In the genomic region with DNA sequence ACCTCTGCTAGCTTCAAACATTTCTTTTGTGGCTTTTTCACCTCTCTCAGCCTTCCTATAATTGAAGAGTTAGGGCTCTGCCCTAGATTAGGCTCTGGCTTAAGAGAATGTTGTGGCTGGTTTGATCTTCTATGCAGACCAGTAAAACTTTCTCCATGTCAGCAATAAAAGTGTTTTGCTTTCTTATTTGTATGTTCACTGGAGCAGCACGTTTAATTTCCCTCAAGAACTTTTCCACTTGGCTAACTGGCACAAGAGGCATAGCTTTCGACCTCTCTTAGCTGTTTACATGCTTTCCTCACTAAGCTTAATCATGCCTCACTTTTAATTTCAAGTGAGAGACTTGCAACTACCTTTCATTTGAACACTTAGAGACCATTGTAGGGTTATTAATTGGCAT, we compare ENCODE assay signal across 30 cellular contexts.
"Had no signal": no experiment of that assay in that cellular context is flagged by ENCODE, and none has a peak within 500 bp of the region (broad histone marks: within the 10 kb centered on the region; RNA-seq: fewer than 3 reads in every experiment).

No MANE protein-coding gene starts in this region.

- H3K4me1 ChIP-seq: ascending aorta had no signal

- H3K27me3 ChIP-seq: ascending aorta had no signal

- H3K9me3 ChIP-seq: ascending aorta had no signal

- H3K4me1 Mint-ChIP-seq: activated CD4-positive, alpha-beta T cell treated with anti-CD3 and anti-CD28 coated beads, Interleukin-2, amount 10 ng/mL, durations not matched to agents 7 days and 5 days; activated naive CD8-positive, alpha-beta T cell treated with anti-CD3 and anti-CD28 coated beads, Interleukin-2, amount 50 U/mL, for 24 hours; brain had no signal

- H3K36me3 Mint-ChIP-seq: activated CD4-positive, alpha-beta memory T cell treated with anti-CD3 and anti-CD28 coated beads for 36 hours; activated naive CD4-positive, alpha-beta T cell treated with anti-CD3 and anti-CD28 coated beads, Interleukin-2, amount 50 U/mL, for 72 hours had no signal

- H3K36me3 ChIP-seq: ascending aorta had no signal

- H3K27me3 Mint-ChIP-seq: activated CD4-positive, alpha-beta memory T cell treated with anti-CD3 and anti-CD28 coated beads for 36 hours; activated CD4-positive, alpha-beta T cell treated with anti-CD3 and anti-CD28 coated beads, Interleukin-2, amount 10 ng/mL, durations not matched to agents 7 days and 5 days; activated naive CD8-positive, alpha-beta T cell treated with anti-CD3 and anti-CD28 coated beads, Interleukin-2, amount 50 U/mL, for 24 hours; brain had no signal

- H3K27ac Mint-ChIP-seq: activated CD4-positive, alpha-beta memory T cell treated with anti-CD3 and anti-CD28 coated beads for 36 hours; activated CD4-positive, alpha-beta T cell treated with anti-CD3 and anti-CD28 coated beads, Interleukin-2, amount 10 ng/mL, durations not matched to agents 7 days and 5 days; activated naive CD4-positive, alpha-beta T cell treated with anti-CD3 and anti-CD28 coated beads, Interleukin-2, amount 50 U/mL, for 72 hours; activated naive CD8-positive, alpha-beta T cell treated with anti-CD3 and anti-CD28 coated beads, Interleukin-2, amount 50 U/mL, for 24 hours; brain had no signal

- H3K4me3 Mint-ChIP-seq: activated CD4-positive, alpha-beta memory T cell treated with anti-CD3 and anti-CD28 coated beads for 36 hours; activated CD4-positive, alpha-beta T cell treated with anti-CD3 and anti-CD28 coated beads, Interleukin-2, amount 10 ng/mL, durations not matched to agents 7 days and 5 days; activated naive CD8-positive, alpha-beta T cell treated with anti-CD3 and anti-CD28 coated beads, Interleukin-2, amount 50 U/mL, for 24 hours; activated T-cell treated with anti-CD3 and anti-CD28 coated beads, Interleukin-2, amount 50 U/mL, for 4 hours; brain had no signal

- DNase-seq: activated CD4-positive, alpha-beta memory T cell treated with anti-CD3 and anti-CD28 coated beads for 36 hours; activated CD4-positive, alpha-beta T cell treated with anti-CD3 and anti-CD28 coated beads, Interleukin-2, amount 10 ng/mL, durations not matched to agents 7 days and 5 days; activated CD4-positive, CD25-positive, alpha-beta regulatory T cell; activated CD8-positive, alpha-beta memory T cell treated with anti-CD3 and anti-CD28 coated beads for 24 hours; activated effector memory CD4-positive, alpha-beta T cell treated with anti-CD3 and anti-CD28 coated beads, Interleukin-2, amount 50 U/mL, for 16 hours; activated naive CD4-positive, alpha-beta T cell treated with Interleukin-2 at 50 U/mL for 16 hours; activated naive CD8-positive, alpha-beta T cell treated with anti-CD3 and anti-CD28 coated beads, Interleukin-2, amount 50 U/mL, for 24 hours; activated T-cell treated with anti-CD3 and anti-CD28 coated beads, Interleukin-2, amount 50 U/mL, for 4 hours; amniotic stem cell; KG1; NCI-H1092; NCI-H1417; NCI-H1694; NCI-H2029; NCI-H2107; NCI-H2171 treated with DMSO at 0.1 percent for 48 hours; NCI-H345; NCI-H510A; NCI-H526 treated with DMSO at 0.1 percent for 48 hours; NK-92 treated with Interleukin-12 subunit alpha and Interleukin-12 subunit beta, amount 100 ng/mL, for 24 hours; OCI-M1; RPMI8226; T-helper 1 cell had no signal

- H3K4me3 ChIP-seq: ascending aorta, SK-N-MC had no signal

- ATAC-seq: activated naive CD4-positive, alpha-beta T cell treated with anti-CD3 and anti-CD28 coated beads, Interleukin-2, amount 50 U/mL, for 72 hours; activated naive CD8-positive, alpha-beta T cell treated with anti-CD3 and anti-CD28 coated beads, Interleukin-2, amount 50 U/mL, for 24 hours; activated T-cell treated with anti-CD3 and anti-CD28 coated beads, Interleukin-2, amount 50 U/mL, for 4 hours; Panc1; Right ventricle myocardium inferior had no signal

- H3K27ac ChIP-seq: ascending aorta, SK-N-MC, VCaP had no signal
